ENCODE assay signal across 1 cellular context in the genomic region with DNA sequence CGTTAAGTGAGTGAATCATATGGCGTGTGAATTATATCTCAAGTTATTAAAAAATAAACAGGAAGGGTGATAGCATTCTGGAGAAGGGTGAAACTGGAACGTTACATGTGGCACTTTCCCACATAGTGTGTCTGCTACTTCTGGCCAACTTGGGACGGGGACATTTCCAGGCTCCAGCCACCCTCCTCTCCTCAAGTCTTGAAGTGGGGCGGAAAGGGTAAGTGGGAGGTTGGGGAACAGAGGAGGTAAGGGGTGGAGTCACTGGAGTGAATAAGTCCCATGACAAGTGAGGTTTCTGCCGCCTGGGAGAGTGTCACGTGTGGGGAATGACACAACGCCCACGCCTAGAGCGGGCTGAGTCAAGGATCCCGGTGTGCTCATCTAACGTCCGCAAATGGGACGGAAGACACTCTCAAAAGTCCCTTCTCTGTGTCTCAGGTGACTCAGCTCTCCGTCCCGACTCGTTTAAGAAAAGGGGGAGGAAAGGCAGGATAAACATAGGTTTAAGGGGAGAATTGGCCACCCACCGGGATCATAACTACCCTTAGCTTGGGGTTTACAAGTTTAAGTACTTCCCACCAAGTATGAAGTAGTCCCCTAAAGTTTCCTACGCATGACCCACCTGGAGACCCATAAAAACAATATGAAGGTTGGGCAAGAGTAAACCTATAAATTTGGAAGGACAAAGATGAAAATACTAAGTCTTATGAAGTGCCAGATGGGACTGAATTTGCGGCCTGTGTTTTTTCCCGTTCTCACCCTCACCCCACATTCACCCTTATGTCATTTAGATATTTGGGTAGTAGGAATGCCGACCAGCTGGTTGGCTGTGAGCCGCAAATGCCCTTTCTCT.
TF ChIP-seq lines count a peak whose summit lies in the region.

No MANE protein-coding gene starts in this region.

TF ChIP-seq in HCT116, 20 proteins besides CTCF, POLR2A, EP300 and RAD21 (continued from another document):
- TF ChIP-seq, protein P1, sequence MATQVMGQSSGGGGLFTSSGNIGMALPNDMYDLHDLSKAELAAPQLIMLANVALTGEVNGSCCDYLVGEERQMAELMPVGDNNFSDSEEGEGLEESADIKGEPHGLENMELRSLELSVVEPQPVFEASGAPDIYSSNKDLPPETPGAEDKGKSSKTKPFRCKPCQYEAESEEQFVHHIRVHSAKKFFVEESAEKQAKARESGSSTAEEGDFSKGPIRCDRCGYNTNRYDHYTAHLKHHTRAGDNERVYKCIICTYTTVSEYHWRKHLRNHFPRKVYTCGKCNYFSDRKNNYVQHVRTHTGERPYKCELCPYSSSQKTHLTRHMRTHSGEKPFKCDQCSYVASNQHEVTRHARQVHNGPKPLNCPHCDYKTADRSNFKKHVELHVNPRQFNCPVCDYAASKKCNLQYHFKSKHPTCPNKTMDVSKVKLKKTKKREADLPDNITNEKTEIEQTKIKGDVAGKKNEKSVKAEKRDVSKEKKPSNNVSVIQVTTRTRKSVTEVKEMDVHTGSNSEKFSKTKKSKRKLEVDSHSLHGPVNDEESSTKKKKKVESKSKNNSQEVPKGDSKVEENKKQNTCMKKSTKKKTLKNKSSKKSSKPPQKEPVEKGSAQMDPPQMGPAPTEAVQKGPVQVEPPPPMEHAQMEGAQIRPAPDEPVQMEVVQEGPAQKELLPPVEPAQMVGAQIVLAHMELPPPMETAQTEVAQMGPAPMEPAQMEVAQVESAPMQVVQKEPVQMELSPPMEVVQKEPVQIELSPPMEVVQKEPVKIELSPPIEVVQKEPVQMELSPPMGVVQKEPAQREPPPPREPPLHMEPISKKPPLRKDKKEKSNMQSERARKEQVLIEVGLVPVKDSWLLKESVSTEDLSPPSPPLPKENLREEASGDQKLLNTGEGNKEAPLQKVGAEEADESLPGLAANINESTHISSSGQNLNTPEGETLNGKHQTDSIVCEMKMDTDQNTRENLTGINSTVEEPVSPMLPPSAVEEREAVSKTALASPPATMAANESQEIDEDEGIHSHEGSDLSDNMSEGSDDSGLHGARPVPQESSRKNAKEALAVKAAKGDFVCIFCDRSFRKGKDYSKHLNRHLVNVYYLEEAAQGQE (IDR thresholded peaks at IDR 0.05; ENCODE audit: low read depth): no peak
- TF ChIP-seq ZNF274 (IDR thresholded peaks at IDR 0.05; ENCODE audit: low read depth, low read length): no peak
- no peak; the same call in none of the 2 replicates for TF ChIP-seq CBX3 (IDR thresholded peaks at IDR 0.05; ENCODE audit: low read depth)
- TF ChIP-seq, protein P2, sequence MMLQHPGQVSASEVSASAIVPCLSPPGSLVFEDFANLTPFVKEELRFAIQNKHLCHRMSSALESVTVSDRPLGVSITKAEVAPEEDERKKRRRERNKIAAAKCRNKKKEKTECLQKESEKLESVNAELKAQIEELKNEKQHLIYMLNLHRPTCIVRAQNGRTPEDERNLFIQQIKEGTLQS (IDR thresholded peaks at IDR 0.05): no peak; the same call in 1 of the 2 replicates
- TF ChIP-seq SP1 (IDR thresholded peaks at IDR 0.05; ENCODE audit: low read depth): peak; percentile 95
- TF ChIP-seq EZH2 (IDR thresholded peaks at IDR 0.05): no peak
- TF ChIP-seq FOSL1 (IDR thresholded peaks at IDR 0.05; ENCODE audit: low read depth): peak; percentile 91
- peak; percentile 92 for TF ChIP-seq POLR2AphosphoS5 (IDR thresholded peaks at IDR 0.05; ENCODE audit: low read depth, low read length)
- TF ChIP-seq SIN3A (IDR thresholded peaks at IDR 0.05; ENCODE audit: low read depth): peak; percentile 99
- peak; percentile 100 for TF ChIP-seq EGR1 (IDR thresholded peaks at IDR 0.05; ENCODE audit: low read depth)
- TF ChIP-seq CEBPB (IDR thresholded peaks at IDR 0.05; ENCODE audit: low read depth): peak; percentile 0; the same call in 1 of the 2 replicates
- TF ChIP-seq, protein P3, sequence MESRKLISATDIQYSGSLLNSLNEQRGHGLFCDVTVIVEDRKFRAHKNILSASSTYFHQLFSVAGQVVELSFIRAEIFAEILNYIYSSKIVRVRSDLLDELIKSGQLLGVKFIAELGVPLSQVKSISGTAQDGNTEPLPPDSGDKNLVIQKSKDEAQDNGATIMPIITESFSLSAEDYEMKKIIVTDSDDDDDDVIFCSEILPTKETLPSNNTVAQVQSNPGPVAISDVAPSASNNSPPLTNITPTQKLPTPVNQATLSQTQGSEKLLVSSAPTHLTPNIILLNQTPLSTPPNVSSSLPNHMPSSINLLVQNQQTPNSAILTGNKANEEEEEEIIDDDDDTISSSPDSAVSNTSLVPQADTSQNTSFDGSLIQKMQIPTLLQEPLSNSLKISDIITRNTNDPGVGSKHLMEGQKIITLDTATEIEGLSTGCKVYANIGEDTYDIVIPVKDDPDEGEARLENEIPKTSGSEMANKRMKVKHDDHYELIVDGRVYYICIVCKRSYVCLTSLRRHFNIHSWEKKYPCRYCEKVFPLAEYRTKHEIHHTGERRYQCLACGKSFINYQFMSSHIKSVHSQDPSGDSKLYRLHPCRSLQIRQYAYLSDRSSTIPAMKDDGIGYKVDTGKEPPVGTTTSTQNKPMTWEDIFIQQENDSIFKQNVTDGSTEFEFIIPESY (IDR thresholded peaks at IDR 0.05; ENCODE audit: extremely low read depth, insufficient replicate concordance, low read length): peak; percentile 72
- peak; percentile 84 for TF ChIP-seq TCF7L2 (IDR thresholded peaks at IDR 0.05; ENCODE audit: borderline replicate concordance, extremely low read depth, insufficient read depth, insufficient read length)
- TF ChIP-seq YY1 (IDR thresholded peaks at IDR 0.05; ENCODE audit: extremely low read depth, insufficient replicate concordance, low read depth, low read length): no peak
